Comparison of ENCODE assay signal across 21 cellular contexts in the genomic region with DNA sequence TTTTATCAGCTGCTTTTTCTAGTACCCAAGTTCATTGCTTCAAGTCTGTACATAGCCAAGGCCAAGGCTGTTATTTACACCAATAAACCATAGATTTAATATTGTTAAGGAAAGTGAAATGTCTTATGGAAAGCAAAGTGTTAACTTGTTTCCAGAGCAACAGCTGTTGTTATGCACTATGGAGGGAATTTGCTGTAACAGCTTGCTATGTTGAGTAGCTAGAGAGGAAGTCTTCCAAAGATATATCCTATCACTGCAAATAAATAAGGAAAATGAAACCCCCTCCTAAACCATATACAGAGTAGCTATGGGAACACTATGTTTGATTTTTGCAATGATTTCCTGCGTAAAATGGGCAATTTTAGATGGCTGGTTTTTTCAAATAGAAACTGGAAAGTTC. TPM values are rescaled to one million over a fixed set of nuclear protein-coding genes. Genes with fewer than 3 reads are reported as not detected.
A peak's percentile ranks its signal among the peaks of the same experiment; 100 is the strongest.
DNase-seq lines count a peak whose midpoint lies in the region; ATAC-seq, FAIRE-seq and TF ChIP-seq lines count a peak whose summit lies in the region.
"Had no signal": no experiment of that assay in that cellular context is flagged by ENCODE, and none has a peak within 500 bp of the region (broad histone marks: within the 10 kb centered on the region; RNA-seq: fewer than 3 reads in every experiment).

No MANE protein-coding gene starts in this region.

- no peak overlapping the region for H2BK20ac ChIP-seq in H1 (ENCODE audit: low read length)

- H3K9me3 ChIP-seq in heart left ventricle (no peaks in the 10 kb centered on the region), H1 (ENCODE audit: insufficient read depth in 2 of 2, low read depth in 1 of 2, low read length in 1 of 2) (no peaks in the 10 kb centered on the region)
- H3K9me3 ChIP-seq: BE2C, SK-N-SH had no signal

- H3K4me1 ChIP-seq in heart left ventricle (peaks cover 0 to 44% (median 10%) of the 10 kb centered on the region in 12 donors), H1 (replicated peaks in 1 of 4; ENCODE audit: control insufficient read depth in 3 of 4, insufficient read depth in 4 of 4, low read length in 3 of 4) (peaks cover 0 to 3% (median 1%) of the 10 kb centered on the region in 4 experiments; a peak in 3 of 7 replicates), mesendoderm (ENCODE audit: control insufficient read depth, low read depth, low read length) (no peaks in the 10 kb centered on the region)
- H3K4me1 ChIP-seq: BE2C had no signal

- H3K36me3 ChIP-seq in heart left ventricle (no peaks in the 10 kb centered on the region), H1 (ENCODE audit: control insufficient read depth in 2 of 4, insufficient read depth in 4 of 4, low read length in 3 of 4) (no peaks in the 10 kb centered on the region), mesendoderm (ENCODE audit: control insufficient read depth, insufficient read depth, low read length) (no peaks in the 10 kb centered on the region)
- H3K36me3 ChIP-seq: BE2C had no signal

- no peak overlapping the region; a peak in 1 of 4 replicates for H3K4me2 ChIP-seq in H1 (ENCODE audit: insufficient read depth in 1 of 2, low read depth in 2 of 2, low read length in 2 of 2)
- H3K4me2 ChIP-seq in mesendoderm (ENCODE audit: low read length), result no peak overlapping the region
- H3K4me2 ChIP-seq: PC-9, SK-N-SH had no signal

- TF ChIP-seq RAD21 in H1 (IDR thresholded peaks at IDR 0.05 in 1 of 2, conservative IDR thresholded peaks at IDR 0.05 in 1 of 2; ENCODE audit: low read depth in 2 of 2, low read length in 2 of 2), result no peak

- WGBS in heart left ventricle, 4 donors, result 16 to 27% (median 19%) methylated on average over 1 of the region's 1 CpG
- 93% methylated on average over 1 of the region's 1 CpG; no CpG with 5 or more reads in 1 of the 2 experiments for WGBS in H1 (ENCODE audit: extremely low coverage in 1 of 2, insufficient coverage in 1 of 2, insufficient read length in 1 of 2, insufficient replicate concordance in 2 of 2, low coverage in 1 of 2, low lambda C conversion rate in 2 of 2, missing lambda C conversion rate in 1 of 2), 2 experiments
- WGBS in mesendoderm (ENCODE audit: extremely low coverage, insufficient coverage, low lambda C conversion rate), result no CpG with 5 or more reads among the region's 1 CpG

- no peak overlapping the region for H3K9ac ChIP-seq in H1 (replicated peaks in 1 of 4; ENCODE audit: extremely low read depth in 1 of 4, low read depth in 3 of 4, low read length in 3 of 4)
- H3K9ac ChIP-seq in mesendoderm (ENCODE audit: low read length), result no peak overlapping the region
- H3K9ac ChIP-seq: SK-N-SH had no signal

- no peak for TF ChIP-seq EP300 in H1 (IDR thresholded peaks at IDR 0.05; ENCODE audit: borderline replicate concordance in 1 of 2, low read depth in 2 of 2, low read length in 2 of 2)

- H3K23ac ChIP-seq in H1 (ENCODE audit: insufficient read length) (no peak overlapping the region), mesendoderm (ENCODE audit: low read length) (no peak overlapping the region)

- H2AK5ac ChIP-seq in H1 (ENCODE audit: low read depth, low read length) (no peak overlapping the region), mesendoderm (ENCODE audit: low read length) (no peak overlapping the region)

- H4K5ac ChIP-seq in H1 (ENCODE audit: insufficient read length, low read depth, low read length) (no peak overlapping the region), mesendoderm (ENCODE audit: low read length) (no peak overlapping the region)

- POLR2A ChIA-PET in H1 (lab: Charles Lee; ENCODE audit: partially characterized antibody), result no interaction called here

- H3K79me2 ChIP-seq in H1 (ENCODE audit: control insufficient read depth in 1 of 2, insufficient read depth in 2 of 2, low read length in 2 of 2) (no peaks in the 10 kb centered on the region), mesendoderm (ENCODE audit: control insufficient read depth, insufficient read depth, low read length) (no peaks in the 10 kb centered on the region)

- H3K4me3 ChIP-seq in heart left ventricle (no peak overlapping the region), H1 (ENCODE audit: extremely low read depth in 1 of 4, insufficient read depth in 2 of 4, low read depth in 3 of 4, low read length in 4 of 4) (no peak overlapping the region), mesendoderm (ENCODE audit: low read length) (no peak overlapping the region)
- H3K4me3 ChIP-seq: PC-9 had no signal

- no peak overlapping the region for H4K91ac ChIP-seq in H1 (replicated peaks; ENCODE audit: insufficient read length, low read length)

- H3K23me2 ChIP-seq in H1 (ENCODE audit: low read depth, low read length), result no peaks in the 10 kb centered on the region; the same call in 1 of the 2 replicates

- H3K4ac ChIP-seq in H1 (replicated peaks; ENCODE audit: insufficient read length, low read depth, low read length), result no peak overlapping the region
- H3K4ac ChIP-seq in mesendoderm (ENCODE audit: low read depth, low read length), result no peak overlapping the region

- H2BK12ac ChIP-seq in H1 (ENCODE audit: low read depth, low read length), result no peak overlapping the region

- no peaks in the 10 kb centered on the region for H3K27me3 ChIP-seq in heart left ventricle
- H3K27me3 ChIP-seq in H1 (replicated peaks in 1 of 4; ENCODE audit: control insufficient read depth in 3 of 4, extremely low read depth in 1 of 4, insufficient read depth in 3 of 4, low read length in 3 of 4), result no peaks in the 10 kb centered on the region
- no peaks in the 10 kb centered on the region for H3K27me3 ChIP-seq in mesendoderm (ENCODE audit: insufficient read depth, low read length, poor library complexity)
- H3K27me3 ChIP-seq: BE2C had no signal

- H4K20me1 ChIP-seq in H1 (replicated peaks in 1 of 2; ENCODE audit: control insufficient read depth in 1 of 2, insufficient read depth in 2 of 2, low read length in 2 of 2), result no peaks in the 10 kb centered on the region

- intact Hi-C loops in heart left ventricle (cut with DNase I) (no loop called here), cardiac septum (cut with DNase I) (no loop called here)

- no peak overlapping the region for H2BK120ac ChIP-seq in H1 (replicated peaks; ENCODE audit: low read depth, low read length)
- H2BK120ac ChIP-seq in mesendoderm (ENCODE audit: low read depth, low read length), result no peak overlapping the region

- H3K27ac ChIP-seq in heart left ventricle (peak overlapping the region in 11 of 12 donors; percentile 5 to 88 (median 62)), H1 (ENCODE audit: low read depth, low read length) (peak overlapping the region; percentile 14; the same call in 1 of the 2 replicates), mesendoderm (ENCODE audit: low read depth, low read length) (no peak overlapping the region)
- H3K27ac ChIP-seq: PC-9 had no signal

- CTCF ChIA-PET in H1 (lab: Charles Lee; ENCODE audit: partially characterized antibody), result interaction anchor here (0.7 to 5.0 kb wide), 3 partner anchors 14 to 30 kb away, joined by 3 to 23 read pairs (median 14); no protein-coding TSS in a partner anchor

- no peak overlapping the region for H3K18ac ChIP-seq in H1 (ENCODE audit: extremely low read depth, low read length)
- H3K18ac ChIP-seq in mesendoderm (ENCODE audit: low read length), result no peak overlapping the region

- H2BK15ac ChIP-seq in H1 (ENCODE audit: low read length), result no peak overlapping the region
- no peak overlapping the region for H2BK15ac ChIP-seq in mesendoderm (replicated peaks; ENCODE audit: low read depth)

- TF ChIP-seq CTCF in heart left ventricle (IDR thresholded peaks at IDR 0.05) (no peak), H1 (IDR thresholded peaks at IDR 0.05; ENCODE audit: control extremely low read depth in 1 of 3, insufficient read depth in 1 of 3, low read depth in 1 of 3, low read length in 3 of 3) (no peak)

- no peak for FAIRE-seq in H1 (lab: Jason Lieb, UNC)
- FAIRE-seq: GM12891 had no signal

- TF ChIP-seq POLR2A in heart left ventricle (IDR thresholded peaks at IDR 0.05) (no peak), H1 (IDR thresholded peaks at IDR 0.05; ENCODE audit: control extremely low read depth in 1 of 2, low read depth in 2 of 2, low read length in 2 of 2) (no peak)

- no peak for DNase-seq in heart left ventricle
- DNase-seq in cardiac septum (ENCODE audit: low spot score), result no peak
- no peak for DNase-seq in H1 (ENCODE audit: low read depth in 1 of 2, low spot score in 2 of 2)
- DNase-seq in mesendoderm, result peak; percentile 19
- no peak for DNase-seq in NCI-H1092 treated with DMSO at 0.1 percent for 48 hours (lab: John Stamatoyannopoulos, UW)
- DNase-seq: BE2C, GOT3, KBM-7, MM.1S, NCI-H1105, NCI-H146, NCI-H2081 treated with DMSO at 0.1 percent for 48 hours, NCI-H69, PC-9, RPMI8226, SIG-M5, SK-N-SH had no signal

- ATAC-seq in heart left ventricle (peak in 3 of 4 donors; percentile 46 to 60 (median 47)), GM21367 (IDR thresholded peaks at IDR 0.05; ENCODE audit: unreplicated experiment) (no peak), GM18907 (IDR thresholded peaks at IDR 0.05; ENCODE audit: unreplicated experiment) (no peak)
- ATAC-seq: HCT116 had no signal

- no peak overlapping the region for H4K8ac ChIP-seq in H1 (ENCODE audit: extremely low read depth, insufficient read depth, low read length)
- no peak overlapping the region for H4K8ac ChIP-seq in mesendoderm (ENCODE audit: low read depth, low read length)

- H2BK5ac ChIP-seq in H1 (ENCODE audit: low read depth, low read length) (no peak overlapping the region), mesendoderm (ENCODE audit: low read length) (no peak overlapping the region)

- H3K79me1 ChIP-seq in H1 (ENCODE audit: low read depth, low read length) (no peaks in the 10 kb centered on the region), mesendoderm (ENCODE audit: low read length) (no peaks in the 10 kb centered on the region)

- no peak overlapping the region for H3K56ac ChIP-seq in H1 (replicated peaks; ENCODE audit: insufficient read length, low read depth, low read length)
- no peak overlapping the region for H3K56ac ChIP-seq in mesendoderm (ENCODE audit: low read length)

- no peak overlapping the region for H2AFZ ChIP-seq in H1 (ENCODE audit: low read length)
- H2AFZ ChIP-seq: PC-9 had no signal

- no peak overlapping the region for H3K14ac ChIP-seq in H1 (ENCODE audit: insufficient read length)

RNA-seq across cellular contexts. Expression of a gene that starts 21.1 kb away (rescaled TPM):
- 100 to 1,000 TPM in 7 of 9 donors, 10 to 100 TPM in 2; 68.7 to 179 (median 149) TPM for total RNA-seq in heart left ventricle
- polyA plus RNA-seq in heart left ventricle, result 10 to 100 TPM in 1 of 2 donors, 1 to 10 TPM in 1; 7.5 to 42.1 TPM
- total RNA-seq in cardiac septum, result 135 TPM
- 3.1 and 4.3 TPM in 2 replicates for total RNA-seq in H1 (2021; fragmentation: NEBNext Ultra II Directional; extraction: Animal tissue kit (Norgen Biotek cat#: 25700))
- 1.8 and 3.1 TPM in 2 replicates for polyA plus RNA-seq in H1 (2011; rRNA removed)
- polyA plus RNA-seq in H1 (2011; cell fraction: cytosol; rRNA removed), result 2.0 TPM
- 2.5 TPM for polyA plus RNA-seq in H1 (2011; cell fraction: nucleus; rRNA removed)
- 3.8 to 5.6 TPM (median 4.5 TPM) in 4 replicates for polyA plus RNA-seq in H1 (2012, experiment 1 of 2)
- 0.67 TPM for polyA plus RNA-seq in H1 (2012, experiment 2 of 2)
- polyA plus RNA-seq in H1 (2013, experiment 1 of 2), result 2.8 TPM
- polyA plus RNA-seq in H1 (2013, experiment 2 of 2), result 2.7 TPM
- polyA minus RNA-seq in H1 (2011; rRNA and poly(A)+ RNA removed), result 3.7 and 6.0 TPM in 2 replicates
- polyA minus RNA-seq in H1 (2011; cell fraction: cytosol; rRNA and poly(A)+ RNA removed), result 2.7 TPM
- 16.3 TPM for polyA minus RNA-seq in H1 (2011; cell fraction: nucleus; rRNA and poly(A)+ RNA removed)
- 3.7 TPM for polyA plus RNA-seq in mesendoderm (2013, experiment 1 of 2)
- 3.8 TPM for polyA plus RNA-seq in mesendoderm (2013, experiment 2 of 2)

Comparison
In these comparisons a context has a peak if more than half of its experiments do, and no peak if none do; other contexts are left out.
1. ATAC-seq: peak in heart left ventricle (3 of 4); none in GM21367 (single experiment) and GM18907 (single experiment).
2. RNA of a gene that starts 21.1 kb away (total RNA-seq): 68.7 to 179 TPM in heart left ventricle and 135 TPM in cardiac septum (single experiment); 3.1 to 4.3 TPM in H1; every median in the first group is over 10 times any median in the second.